Comparison of ENCODE assay signal across 1 cellular context in genomic region chr3:23811919-23812318, GRCh38.
TF ChIP-seq lines count a peak whose summit lies in the region.

No MANE protein-coding gene starts in this region.

TF ChIP-seq in GM23338, 12 proteins besides CTCF, POLR2A, EP300 and RAD21 (continued from another document):
- no peak for TF ChIP-seq REST (IDR thresholded peaks at IDR 0.05; ENCODE audit: unreplicated experiment)
- TF ChIP-seq CREB1 (CRISPR knock-in tag; IDR thresholded peaks at IDR 0.05; ENCODE audit: low read depth): no peak
- no peak for TF ChIP-seq STAT1 (IDR thresholded peaks at IDR 0.05; ENCODE audit: unreplicated experiment)
